Comparison of ENCODE assay signal across 8 cellular contexts in the genomic region with DNA sequence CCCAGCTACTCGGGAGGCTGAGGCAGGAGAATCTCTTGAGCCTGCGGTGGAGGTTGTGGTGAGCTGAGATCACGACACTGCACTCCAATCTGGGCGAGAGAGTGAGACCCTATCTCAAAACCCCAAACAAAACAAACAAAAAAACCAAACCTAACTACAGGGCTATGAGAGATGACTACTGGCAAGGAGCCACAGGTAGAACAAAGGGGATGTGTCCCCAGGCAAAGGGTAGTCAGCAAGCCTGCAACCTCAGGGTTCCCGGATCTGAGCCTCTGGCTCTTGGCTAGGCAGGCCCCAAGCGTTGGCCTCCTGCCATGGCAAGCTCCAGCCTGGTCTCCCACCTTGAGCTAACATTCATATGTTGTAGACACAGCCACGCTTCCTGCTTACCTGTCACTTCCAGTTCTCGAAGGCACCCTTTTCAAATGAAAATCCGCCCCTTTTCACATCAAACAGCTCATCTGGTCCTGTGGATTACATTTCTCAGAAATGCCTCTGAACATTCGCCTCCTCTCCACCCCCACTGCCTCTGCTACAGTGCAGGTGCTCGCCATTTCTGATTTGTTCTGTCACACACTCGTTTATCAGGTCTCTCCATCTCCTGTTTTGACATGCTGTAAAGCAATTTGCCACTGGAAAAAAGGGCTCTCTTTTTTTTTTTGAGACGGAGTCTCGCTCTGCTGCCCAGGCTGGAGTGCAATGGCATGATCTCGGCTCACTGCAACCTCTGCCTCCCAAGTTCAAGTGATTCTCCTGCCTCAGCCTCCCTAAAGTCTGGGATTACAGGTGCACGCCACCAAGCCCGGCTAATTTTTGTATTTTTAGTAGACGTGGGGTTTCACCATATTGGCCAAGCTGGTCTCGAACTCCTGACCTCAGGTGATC. TPM values are rescaled to one million over a fixed set of nuclear protein-coding genes. Genes with fewer than 3 reads are reported as not detected.
DNase-seq lines count a peak whose midpoint lies in the region; ATAC-seq lines count a peak whose summit lies in the region.

No MANE protein-coding gene starts in this region.

- ATAC-seq in activated naive CD8-positive, alpha-beta T cell treated with anti-CD3 and anti-CD28 coated beads, Interleukin-2, amount 10 ng/mL, durations not matched to agents 7 days and 5 days (ENCODE audit: low read depth) = peak; percentile 95
- ATAC-seq in GM19395 (IDR thresholded peaks at IDR 0.05; ENCODE audit: unreplicated experiment) (no peak), HG02642 (IDR thresholded peaks at IDR 0.05; ENCODE audit: poor library complexity, unreplicated experiment) (no peak), GM19467 (IDR thresholded peaks at IDR 0.05; ENCODE audit: unreplicated experiment) (no peak)

- H3K4me2 ChIP-seq in trophoblast cell (ENCODE audit: low read length) = no peak overlapping the region

- POLR2A ChIA-PET in activated naive CD8-positive, alpha-beta T cell treated with anti-CD3 and anti-CD28 coated beads, Interleukin-2, amount 10 ng/mL, durations not matched to agents 7 days and 5 days (lab: Charles Lee) = interaction anchor here (0.9 to 4.6 kb wide), 5 partner anchors 11 to 120 kb away, joined by 3 to 79 read pairs (median 3); a partner anchor contains a TSS

- H3K9me3 ChIP-seq in trophoblast cell (ENCODE audit: insufficient read depth, low read depth, low read length) = no peaks in the 10 kb centered on the region

- peaks cover 24% of the 10 kb centered on the region for H3K36me3 Mint-ChIP-seq in activated naive CD8-positive, alpha-beta T cell treated with anti-CD3 and anti-CD28 coated beads, Interleukin-2, amount 10 ng/mL, durations not matched to agents 7 days and 5 days

- H3K4me1 ChIP-seq in trophoblast cell (ENCODE audit: control insufficient read depth in 1 of 2, insufficient read depth in 2 of 2, low read length in 2 of 2) = peaks cover 0 to 10% of the 10 kb centered on the region in 2 experiments

- H3K4me1 Mint-ChIP-seq in activated naive CD8-positive, alpha-beta T cell treated with anti-CD3 and anti-CD28 coated beads, Interleukin-2, amount 10 ng/mL, durations not matched to agents 7 days and 5 days = peaks cover 47% of the 10 kb centered on the region

- H3K4ac ChIP-seq in trophoblast cell (ENCODE audit: low read depth, low read length) = no peak overlapping the region

- H3K36me3 ChIP-seq in H7 (replicated peaks; ENCODE audit: control insufficient read depth, insufficient read depth, low read length) (no peaks in the 10 kb centered on the region), trophoblast cell (ENCODE audit: control insufficient read depth in 1 of 2, insufficient read depth in 2 of 2, low read length in 2 of 2) (no peaks in the 10 kb centered on the region)

- no peak overlapping the region for H4K12ac ChIP-seq in trophoblast cell (ENCODE audit: low read depth, low read length)

- H3K79me1 ChIP-seq in trophoblast cell (ENCODE audit: low read length) = no peaks in the 10 kb centered on the region

- no peak overlapping the region for H3K18ac ChIP-seq in trophoblast cell (ENCODE audit: low read length)

- H3K23ac ChIP-seq in trophoblast cell (ENCODE audit: low read length) = no peak overlapping the region

- H3K27me3 Mint-ChIP-seq in activated naive CD8-positive, alpha-beta T cell treated with anti-CD3 and anti-CD28 coated beads, Interleukin-2, amount 10 ng/mL, durations not matched to agents 7 days and 5 days = no peaks in the 10 kb centered on the region

- no CpG with 5 or more reads among the region's 19 CpGs for WGBS in trophoblast cell (ENCODE audit: extremely low coverage, insufficient coverage, insufficient read length)

- H2BK5ac ChIP-seq in trophoblast cell (ENCODE audit: low read depth, low read length, poor library complexity) = no peak overlapping the region

- no peak overlapping the region for H2AK5ac ChIP-seq in trophoblast cell (ENCODE audit: low read length)

- H3K14ac ChIP-seq in trophoblast cell (ENCODE audit: low read length) = no peak overlapping the region

- no peaks in the 10 kb centered on the region for H3K79me2 ChIP-seq in trophoblast cell (ENCODE audit: control insufficient read depth, insufficient read depth, low read length, poor library complexity)

- no peak overlapping the region for H4K91ac ChIP-seq in trophoblast cell (ENCODE audit: low read depth, low read length)

- H2BK12ac ChIP-seq in trophoblast cell (ENCODE audit: low read length) = no peak overlapping the region

- in situ Hi-C loops in SK-MEL-5 (cut with HindIII; ENCODE audit: low pct_unique_long_range_greater_than_20kb, low sequenced_read_pairs) = no loop called here

- no peaks in the 10 kb centered on the region for H3K27me3 ChIP-seq in H7 (ENCODE audit: control insufficient read depth, insufficient read depth, low read length)
- no peaks in the 10 kb centered on the region for H3K27me3 ChIP-seq in trophoblast cell (ENCODE audit: insufficient read depth, low read length)

- no peak overlapping the region for H3K27ac ChIP-seq in trophoblast cell (ENCODE audit: low read depth, low read length)

- no peaks in the 10 kb centered on the region for H3K9me3 Mint-ChIP-seq in activated naive CD8-positive, alpha-beta T cell treated with anti-CD3 and anti-CD28 coated beads, Interleukin-2, amount 10 ng/mL, durations not matched to agents 7 days and 5 days

- DNase-seq in H7 = peak; percentile 45
- DNase-seq in SK-MEL-5 (ENCODE audit: low read depth, low spot score) = peak; percentile 37
- peak; percentile 74 for DNase-seq in activated naive CD8-positive, alpha-beta T cell treated with anti-CD3 and anti-CD28 coated beads, Interleukin-2, amount 10 ng/mL, durations not matched to agents 7 days and 5 days
- DNase-seq in trophoblast cell = peak; percentile 43 to 46
- no peak for DNase-seq in occipital lobe (lab: John Stamatoyannopoulos, UW)

- H2AFZ ChIP-seq in trophoblast cell (ENCODE audit: insufficient read depth, low read length, poor library complexity) = no peak overlapping the region

- H3K27ac Mint-ChIP-seq in activated naive CD8-positive, alpha-beta T cell treated with anti-CD3 and anti-CD28 coated beads, Interleukin-2, amount 10 ng/mL, durations not matched to agents 7 days and 5 days = peak overlapping the region; percentile 92

- no peak overlapping the region for H4K8ac ChIP-seq in trophoblast cell (ENCODE audit: low read depth, low read length)

- peak overlapping the region; percentile 70 for H3K4me3 Mint-ChIP-seq in activated naive CD8-positive, alpha-beta T cell treated with anti-CD3 and anti-CD28 coated beads, Interleukin-2, amount 10 ng/mL, durations not matched to agents 7 days and 5 days

- no peak overlapping the region for H3K4me3 ChIP-seq in H7 (ENCODE audit: insufficient read depth, low read depth, low read length)
- no peak overlapping the region for H3K4me3 ChIP-seq in trophoblast cell (ENCODE audit: low read depth, low read length)

- H3K9ac ChIP-seq in trophoblast cell (ENCODE audit: low read length) = no peak overlapping the region

- H2BK120ac ChIP-seq in trophoblast cell (ENCODE audit: insufficient read depth, low read length, poor library complexity) = no peak overlapping the region

RNA-seq across cellular contexts. Expression of a gene that starts 13.1 kb away (rescaled TPM):
- 113 and 133 TPM in 2 replicates for total RNA-seq in H7 (2014; rRNA removed; shearing (Covaris generic))
- 217 and 218 TPM in 2 replicates for total RNA-seq in SK-MEL-5 (2014; rRNA removed; shearing (Covaris generic))
- 138 and 168 TPM in 2 replicates for polyA plus RNA-seq in SK-MEL-5 (2015; cell fraction: cytosol; rRNA removed)
- 40.6 and 47.3 TPM in 2 replicates for polyA plus RNA-seq in SK-MEL-5 (2015; cell fraction: nucleus; rRNA removed)
- total RNA-seq in activated naive CD8-positive, alpha-beta T cell treated with anti-CD3 and anti-CD28 coated beads, Interleukin-2, amount 10 ng/mL, durations not matched to agents 7 days and 5 days = 100 to 1,000 TPM; 408 to 414 TPM
- polyA plus RNA-seq in trophoblast cell (2013) = 203 and 209 TPM in 2 replicates
- 155 TPM for total RNA-seq in occipital lobe
